Comparison of ENCODE assay signal across 14 cellular contexts in genomic region chr13:75220238-75220542, GRCh38.
DNase-seq lines count a peak whose midpoint lies in the region; FAIRE-seq and TF ChIP-seq lines count a peak whose summit lies in the region.
"Had no signal": no experiment of that assay in that cellular context is flagged by ENCODE, and none has a peak within 500 bp of the region (broad histone marks: within the 10 kb centered on the region; RNA-seq: fewer than 3 reads in every experiment).

No MANE protein-coding gene starts in this region.

- H4K20me1 ChIP-seq in H9 (ENCODE audit: control insufficient read depth, insufficient read depth, insufficient read length) (no peaks in the 10 kb centered on the region), KMS-11 (ENCODE audit: insufficient read depth) (no peaks in the 10 kb centered on the region), hepatocyte (ENCODE audit: insufficient read depth, poor library complexity, severe bottlenecking) (no peaks in the 10 kb centered on the region)

- peak overlapping the region; percentile 63 to 69; a peak in 1 of 5 replicates for H3K4me3 Mint-ChIP-seq in H9

- H3K4me1 Mint-ChIP-seq in H9 = peaks cover 5 to 8% of the 10 kb centered on the region in 2 experiments

- H3K27me3 ChIP-seq in H9 (ENCODE audit: insufficient read depth, low read length) (no peaks in the 10 kb centered on the region), KMS-11 (ENCODE audit: insufficient read depth, low read depth) (no peaks in the 10 kb centered on the region), hepatocyte (no peaks in the 10 kb centered on the region), neuron (ENCODE audit: insufficient read depth, low read length) (no peaks in the 10 kb centered on the region), transverse colon (no peaks in the 10 kb centered on the region)
- H3K27me3 ChIP-seq: thyroid gland had no signal

- no peak for TF ChIP-seq POLR2A in transverse colon (IDR thresholded peaks at IDR 0.05)

- no peaks in the 10 kb centered on the region for H3K79me1 ChIP-seq in H9 (ENCODE audit: insufficient read depth, low read depth, low read length, poor library complexity, severe bottlenecking)

- H3K9me3 ChIP-seq in H9 (ENCODE audit: control insufficient read depth, low read depth, low read length) (no peaks in the 10 kb centered on the region), hepatocyte (ENCODE audit: low read depth) (no peaks in the 10 kb centered on the region), neuron (ENCODE audit: low read length) (no peaks in the 10 kb centered on the region), transverse colon (no peaks in the 10 kb centered on the region)
- H3K9me3 ChIP-seq: adrenal gland, neutrophil, prostate gland, thyroid gland had no signal

- no peak overlapping the region for H2BK20ac ChIP-seq in H9 (ENCODE audit: low read depth, low read length, poor library complexity, severe bottlenecking)

- H3K36me3 ChIP-seq in KMS-11 (ENCODE audit: insufficient read depth) (no peaks in the 10 kb centered on the region), hepatocyte (replicated peaks; ENCODE audit: insufficient read depth, low read depth) (no peaks in the 10 kb centered on the region), neuron (ENCODE audit: insufficient read depth, low read length) (no peaks in the 10 kb centered on the region), transverse colon (no peaks in the 10 kb centered on the region)
- H3K36me3 ChIP-seq: adrenal gland, neutrophil, prostate gland, thyroid gland had no signal

- H3K9me3 Mint-ChIP-seq in H9 = no peaks in the 10 kb centered on the region
- H3K9me3 Mint-ChIP-seq: CD8-positive, alpha-beta T cell; stimulated activated naive CD8-positive, alpha-beta T cell treated with anti-CD3 and anti-CD28 coated beads, Interleukin-15, amount 100 ng/mL, for 72 hours; T-helper 2 cell treated with Interferon-gamma antibody and Interleukin-4, amounts not matched to agents 5 μg/mL and 100 μg/mL, for 36 hours had no signal

- H4K5ac ChIP-seq in H9 (ENCODE audit: insufficient read length, low read depth, low read length) = no peak overlapping the region

- TF ChIP-seq CTCF in H9 (conservative IDR thresholded peaks at IDR 0.05) = no peak
- no peak for TF ChIP-seq CTCF in KMS-11 (conservative IDR thresholded peaks at IDR 0.05; ENCODE audit: low read depth, low read length)
- TF ChIP-seq CTCF in hepatocyte (IDR thresholded peaks at IDR 0.05; ENCODE audit: poor library complexity) = no peak
- no peak for TF ChIP-seq CTCF in transverse colon (IDR thresholded peaks at IDR 0.05)

- H2AK5ac ChIP-seq in H9 (ENCODE audit: insufficient read length, low read length) = no peak overlapping the region

- H3K18ac ChIP-seq in H9 (ENCODE audit: insufficient read length, low read depth, low read length) = no peak overlapping the region

- H3K27ac ChIP-seq in H9 (ENCODE audit: insufficient read length, low read depth, low read length) = no peak overlapping the region
- H3K27ac ChIP-seq in KMS-11 = no peak overlapping the region
- H3K27ac ChIP-seq in hepatocyte = no peak overlapping the region
- no peak overlapping the region for H3K27ac ChIP-seq in transverse colon
- H3K27ac ChIP-seq: adrenal gland, neutrophil, prostate gland, thyroid gland had no signal

- no peak overlapping the region for H3T11ph ChIP-seq in H9 (ENCODE audit: low read length)

- H3K9ac ChIP-seq in H9 (ENCODE audit: extremely low read depth, insufficient read length, low read length) = no peak overlapping the region
- H3K9ac ChIP-seq in KMS-11 = no peak overlapping the region

- no peak overlapping the region for H2BK12ac ChIP-seq in H9 (ENCODE audit: insufficient read length, low read depth, low read length)

- no peak for FAIRE-seq in frontal cortex (lab: Jason Lieb, UNC)

- no peak overlapping the region for H3K23ac ChIP-seq in H9 (ENCODE audit: insufficient read length, low read depth, low read length)

- H3K36me3 Mint-ChIP-seq in H9 (ENCODE audit: insufficient read depth in 1 of 3, low read depth in 3 of 3) = no peaks in the 10 kb centered on the region
- H3K36me3 Mint-ChIP-seq: CD8-positive, alpha-beta T cell had no signal

- H3K79me2 ChIP-seq in H9 (ENCODE audit: insufficient read depth, low read length) (no peaks in the 10 kb centered on the region), KMS-11 (ENCODE audit: insufficient read depth, low read depth) (no peaks in the 10 kb centered on the region), hepatocyte (no peaks in the 10 kb centered on the region)

- no peak overlapping the region for H4K91ac ChIP-seq in H9 (ENCODE audit: insufficient read length, low read depth, low read length)

- H2BK5ac ChIP-seq in H9 (ENCODE audit: insufficient read length, low read length) = no peak overlapping the region

- no peak overlapping the region for H2AFZ ChIP-seq in H9 (ENCODE audit: low read length)
- H2AFZ ChIP-seq in KMS-11 (ENCODE audit: low read depth) = peak overlapping the region; percentile 30; the same call in 1 of the 2 replicates
- no peak overlapping the region for H2AFZ ChIP-seq in hepatocyte
- H2AFZ ChIP-seq in neuron (ENCODE audit: low read depth, low read length) = peak overlapping the region; percentile 74

- H3K4ac ChIP-seq in H9 (ENCODE audit: low read depth, low read length) = no peak overlapping the region

- H4K8ac ChIP-seq in H9 (replicated peaks; ENCODE audit: insufficient read length, low read depth, low read length) = no peak overlapping the region

- intact Hi-C loops in transverse colon (cut with DNase I; ENCODE audit: low total_unique reads) = no loop called here

- no peak for TF ChIP-seq EP300 in transverse colon (IDR thresholded peaks at IDR 0.05; ENCODE audit: low read depth)

- no peak overlapping the region for H2BK15ac ChIP-seq in H9 (ENCODE audit: low read depth, low read length)

- peaks cover 15% of the 10 kb centered on the region for H3K27me3 Mint-ChIP-seq in H9 (ENCODE audit: low read depth)

- H3K56ac ChIP-seq in H9 (ENCODE audit: insufficient read length, low read depth, low read length) = no peak overlapping the region

- H3K9me2 ChIP-seq in hepatocyte (replicated peaks; ENCODE audit: insufficient read depth) = no peaks in the 10 kb centered on the region

- H3K4me1 ChIP-seq in H9 (ENCODE audit: insufficient read depth, low read length) (no peaks in the 10 kb centered on the region), KMS-11 (ENCODE audit: low read depth, poor library complexity, severe bottlenecking) (no peaks in the 10 kb centered on the region), hepatocyte (ENCODE audit: insufficient read depth) (no peaks in the 10 kb centered on the region), neuron (ENCODE audit: insufficient read depth, low read length) (no peaks in the 10 kb centered on the region), transverse colon (peaks cover 0 to 10% (median 5%) of the 10 kb centered on the region in 4 donors)
- H3K4me1 ChIP-seq: adrenal gland, prostate gland, thyroid gland had no signal

- no peak overlapping the region for H3K27ac Mint-ChIP-seq in H9
- H3K27ac Mint-ChIP-seq: CD8-positive, alpha-beta T cell; T-helper 2 cell treated with Interferon-gamma antibody and Interleukin-4, amounts not matched to agents 5 μg/mL and 100 μg/mL, for 36 hours had no signal

- H3K4me3 ChIP-seq in KMS-11 (IDR thresholded peaks at IDR 0.05; ENCODE audit: insufficient read depth, low read depth, low read length) = no peak overlapping the region
- no peak overlapping the region for H3K4me3 ChIP-seq in hepatocyte
- H3K4me3 ChIP-seq in neuron (ENCODE audit: low read length) = no peak overlapping the region
- no peak overlapping the region for H3K4me3 ChIP-seq in transverse colon
- H3K4me3 ChIP-seq: thyroid gland had no signal

- H3K4me2 ChIP-seq in H9 (ENCODE audit: insufficient read depth, insufficient read length, low read length) (peak overlapping the region; percentile 76), KMS-11 (0 out of 2 replicates have a peak overlapping the region, but pooled peaks have one; percentile 21), hepatocyte (peak overlapping the region; percentile 75)

- WGBS in H9 (ENCODE audit: extremely low coverage, insufficient read length, low lambda C conversion rate) = no CpG with 5 or more reads among the region's 8 CpGs
- WGBS in hepatocyte (ENCODE audit: low lambda C conversion rate, missing lambda C conversion rate) = 93% methylated on average over 6 of the region's 8 CpGs
- WGBS in transverse colon (ENCODE audit: low coverage in 1 of 2), 2 donors = 85% methylated on average over 8 of the region's 8 CpGs; no CpG with 5 or more reads in 1 of the 2 donors

- H2BK120ac ChIP-seq in H9 (ENCODE audit: low read depth, low read length, poor library complexity, severe bottlenecking) = no peak overlapping the region

- peaks cover 3% of the 10 kb centered on the region for H3K23me2 ChIP-seq in H9 (ENCODE audit: insufficient read length, low read depth, low read length, poor library complexity, severe bottlenecking)

- no peak for DNase-seq in H9
- no peak for DNase-seq in hepatocyte (ENCODE audit: low spot score)
- no peak for DNase-seq in NK-92 treated with Interleukin-12 subunit alpha and Interleukin-12 subunit beta, amount 100 ng/mL, for 24 hours (lab: John Stamatoyannopoulos, UW)
- no peak for DNase-seq in frontal cortex (ENCODE audit: low spot score in 2 of 2)
- DNase-seq in transverse colon = no peak

- in situ Hi-C loops in transverse colon (cut with MboI; ENCODE audit: low pct_ligation_motif_present in 1 of 4, low pct_unique_long_range_greater_than_20kb in 1 of 4, low sequenced_read_pairs in 3 of 4) = loop anchor here in 3 of 4 donors (25.0 kb wide), 2 partner anchors 1458 to 1483 kb away; no protein-coding TSS in a partner anchor

- H3K14ac ChIP-seq in H9 (ENCODE audit: insufficient read depth, low read length) = no peak overlapping the region

Comparison
In these comparisons a context has a peak if more than half of its experiments do, and no peak if none do; other contexts are left out.
1. H2AFZ ChIP-seq: peak in KMS-11 (single experiment) and neuron (single experiment); none in H9 (single experiment) and hepatocyte (single experiment).
2. H3K4me2 ChIP-seq: peak in every context shown above with its lines; median percentile 76 in H9; 75 in hepatocyte; 21 in KMS-11.